In the genomic region with DNA sequence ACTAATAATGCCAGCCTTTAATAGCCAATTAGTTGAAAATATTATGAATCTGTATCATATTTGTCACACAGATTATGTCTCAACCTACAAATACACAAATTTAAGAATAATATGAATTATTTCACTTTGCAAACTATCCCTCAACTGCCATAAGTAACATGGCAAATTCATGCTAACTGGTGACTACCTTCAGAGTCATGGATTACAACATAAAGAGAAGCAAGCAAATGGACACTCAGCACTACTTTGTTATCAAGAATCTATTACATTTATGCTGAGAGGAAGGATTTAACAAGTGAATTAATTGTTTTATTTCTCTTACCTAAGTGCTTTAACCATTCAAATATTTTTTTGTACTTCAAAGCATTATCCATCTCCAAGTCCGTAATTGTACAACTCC, we compare ENCODE assay signal across 31 cellular contexts.
"Had no signal": no experiment of that assay in that cellular context is flagged by ENCODE, and none has a peak within 500 bp of the region (broad histone marks: within the 10 kb centered on the region; RNA-seq: fewer than 3 reads in every experiment).

No MANE protein-coding gene starts in this region.

- DNase-seq: hypothalamus; immature natural killer cell; kidney; left colon; left lung; lower lobe of right lung; mammary epithelial cell; mesendoderm; naive thymus-derived CD4-positive, alpha-beta T cell; nucleus accumbens; pancreas; posterior cingulate gyrus; retina; right cardiac atrium; sigmoid colon; small intestine; stimulated activated CD4-positive, alpha-beta T cell treated with anti-CD3 and anti-CD28 coated beads, Interleukin-1b, Interleukin-23, amount 100 ng/mL, for 48 hours; stimulated activated CD4-positive, alpha-beta T cell treated with anti-CD3 and anti-CD28 coated beads, Interleukin-2, amount 100 ng/mL, for 48 hours; stimulated activated CD4-positive, alpha-beta T cell treated with anti-CD3 and anti-CD28 coated beads, Interleukin-4, amount 100 ng/mL, for 4 hours; stimulated activated CD8-positive, alpha-beta memory T cell treated with anti-CD3 and anti-CD28 coated beads, Interleukin-4, amount 100 ng/mL, for 48 hours; stimulated activated naive CD4-positive, alpha-beta T cell treated with Interleukin-2 at 50 U/mL for 16 hours; stimulated activated naive CD8-positive, alpha-beta T cell treated with anti-CD3 and anti-CD28 coated beads, Interleukin-15, amount 100 ng/mL, for 72 hours; substantia nigra had no signal

- H3K36me3 Mint-ChIP-seq: mesothelial cell of epicardium; natural killer cell treated with Interleukin-12 subunit alpha and Interleukin-12 subunit beta and Interleukin-15 and Interleukin-18, amount 100 ng/mL, for 72 hours; stimulated activated memory B cell treated with anti-CD40 and anti-IgM and Interleukin-4, amounts not matched to agents 10 μg/mL and 1 μg/mL and 100 μg/mL, for 72 hours; type B pancreatic cell had no signal

- H3K36me3 ChIP-seq: left lung, lower lobe of right lung, pancreas, prostate gland, sigmoid colon, tibial nerve, vagina had no signal

- H3K27ac ChIP-seq: lower lobe of right lung, pancreas, prostate gland, sigmoid colon, tibial nerve, vagina had no signal

- H3K27me3 Mint-ChIP-seq: natural killer cell treated with Interleukin-12 subunit alpha and Interleukin-12 subunit beta and Interleukin-15 and Interleukin-18, amount 100 ng/mL, for 72 hours; type B pancreatic cell had no signal

- H3K27me3 ChIP-seq: left lung, pancreas, sigmoid colon, tibial nerve, vagina had no signal

- FAIRE-seq: islet of Langerhans, small intestine had no signal

- H3K27ac Mint-ChIP-seq: immature natural killer cell; mesothelial cell of epicardium; naive thymus-derived CD4-positive, alpha-beta T cell; stimulated activated memory B cell treated with anti-CD40 and anti-IgM and Interleukin-4, amounts not matched to agents 10 μg/mL and 1 μg/mL and 100 μg/mL, for 72 hours; stimulated activated naive CD8-positive, alpha-beta T cell treated with anti-CD3 and anti-CD28 coated beads, Interleukin-15, amount 100 ng/mL, for 72 hours; type B pancreatic cell had no signal

- H3K4me3 ChIP-seq: left lung, lower lobe of right lung, pancreas, prostate gland, sigmoid colon, tibial nerve, vagina had no signal

- H3K4me1 Mint-ChIP-seq: stimulated activated memory B cell treated with anti-CD40 and anti-IgM and Interleukin-4, amounts not matched to agents 10 μg/mL and 1 μg/mL and 100 μg/mL, for 72 hours; stimulated activated naive CD8-positive, alpha-beta T cell treated with anti-CD3 and anti-CD28 coated beads, Interleukin-15, amount 100 ng/mL, for 72 hours had no signal

- H3K4me3 Mint-ChIP-seq: immature natural killer cell; mesothelial cell of epicardium; naive thymus-derived CD4-positive, alpha-beta T cell; natural killer cell treated with Interleukin-12 subunit alpha and Interleukin-12 subunit beta and Interleukin-15 and Interleukin-18, amount 100 ng/mL, for 72 hours; stimulated activated memory B cell treated with anti-CD40 and anti-IgM and Interleukin-4, amounts not matched to agents 10 μg/mL and 1 μg/mL and 100 μg/mL, for 72 hours; stimulated activated naive CD8-positive, alpha-beta T cell treated with anti-CD3 and anti-CD28 coated beads, Interleukin-15, amount 100 ng/mL, for 72 hours; type B pancreatic cell had no signal

- ATAC-seq: left colon; left lung; lower lobe of right lung; naive thymus-derived CD4-positive, alpha-beta T cell; natural killer cell treated with Interleukin-12 subunit alpha and Interleukin-12 subunit beta and Interleukin-15 and Interleukin-18, amount 100 ng/mL, for 72 hours; pancreas; right cardiac atrium; stimulated activated memory B cell treated with anti-CD40 and anti-IgM and Interleukin-4, amounts not matched to agents 10 μg/mL and 1 μg/mL and 100 μg/mL, for 72 hours; stimulated activated naive CD8-positive, alpha-beta T cell treated with anti-CD3 and anti-CD28 coated beads, Interleukin-15, amount 100 ng/mL, for 72 hours had no signal

- H3K4me1 ChIP-seq: lower lobe of right lung, pancreas, prostate gland had no signal

- H3K9me3 Mint-ChIP-seq: immature natural killer cell; stimulated activated memory B cell treated with anti-CD40 and anti-IgM and Interleukin-4, amounts not matched to agents 10 μg/mL and 1 μg/mL and 100 μg/mL, for 72 hours; type B pancreatic cell had no signal

- H3K9me3 ChIP-seq: lower lobe of right lung, pancreas, prostate gland, vagina had no signal
